ENCODE assay signal across 8 cellular contexts in the genomic region with DNA sequence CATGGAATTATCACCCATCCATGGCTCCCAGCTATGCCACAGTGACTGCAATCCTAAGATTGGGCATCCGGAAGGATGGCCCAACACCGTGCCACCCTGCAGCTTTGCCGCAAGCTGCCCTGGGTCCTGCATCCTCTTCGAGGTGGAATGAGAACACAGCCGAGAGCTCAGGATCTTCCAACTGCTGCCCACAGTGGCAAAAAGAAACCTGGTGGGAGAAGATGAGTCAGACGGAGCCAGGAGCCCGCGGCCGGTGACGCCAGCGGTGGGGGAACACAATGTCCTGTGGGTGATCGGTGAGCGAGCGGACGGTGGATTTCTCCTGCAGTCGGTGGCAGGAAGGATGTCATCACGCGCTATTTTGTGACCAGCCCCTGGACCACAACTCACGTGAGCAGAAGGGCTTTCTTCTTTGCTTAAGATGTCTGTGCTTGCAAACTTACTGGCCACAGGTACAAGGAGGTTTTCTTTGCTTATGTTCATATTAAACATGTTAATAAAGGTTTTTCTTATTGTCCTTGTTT. TPM values are rescaled to one million over a fixed set of nuclear protein-coding genes. Genes with fewer than 3 reads are reported as not detected.
A peak's percentile ranks its signal among the peaks of the same experiment; 100 is the strongest.
DNase-seq lines count a peak whose midpoint lies in the region; ATAC-seq and TF ChIP-seq lines count a peak whose summit lies in the region.

No MANE protein-coding gene starts in this region.

- peak overlapping the region; percentile 45 to 47 for H3K4me3 ChIP-seq in cardiac fibroblast (replicated peaks in 1 of 2; ENCODE audit: low read depth in 2 of 2, low read length in 2 of 2)

- ATAC-seq in GM18870 (IDR thresholded peaks at IDR 0.05; ENCODE audit: unreplicated experiment): no peak

- TF ChIP-seq CTCF in GM12872 (IDR thresholded peaks at IDR 0.05; ENCODE audit: insufficient read depth, low read depth, low read length) (0 out of 3 replicates have a peak, but pooled peaks have one; percentile 2), cardiac fibroblast (IDR thresholded peaks at IDR 0.05; ENCODE audit: low read depth, low read length) (no peak)

- DNase-seq in LoVo (ENCODE audit: low spot score) (peak; percentile 56), cardiac fibroblast (ENCODE audit: low read depth in 2 of 2) (peak; percentile 88 to 98), mesenteric fat pad (ENCODE audit: low spot score) (peak; percentile 96), HuH-7 (ENCODE audit: low spot score) (no peak)
- peak; percentile 63 for DNase-seq in activated CD4-positive, CD25-positive, alpha-beta regulatory T cell treated with anti-CD3 and anti-CD28 coated beads, Interleukin-2, amount 50 U/mL, for 16 hours (ENCODE audit: low read depth, low spot score)
- peak; percentile 80 for DNase-seq in stimulated activated CD8-positive, alpha-beta memory T cell treated with anti-CD3 and anti-CD28 coated beads, Interleukin-4, amount 100 ng/mL, for 24 hours (ENCODE audit: low read depth)

RNA-seq across cellular contexts. Expression of a gene that starts 20.1 kb away (rescaled TPM):
- 3.2 TPM for total RNA-seq in mesenteric fat pad

RNA-seq across cellular contexts. Expression of a gene that starts 23.8 kb away (rescaled TPM):
- 171 TPM for total RNA-seq in mesenteric fat pad

RNA-seq across cellular contexts. Expression of a gene that starts 36.2 kb away (rescaled TPM):
- total RNA-seq in mesenteric fat pad: 14.6 TPM
